In the genomic region with DNA sequence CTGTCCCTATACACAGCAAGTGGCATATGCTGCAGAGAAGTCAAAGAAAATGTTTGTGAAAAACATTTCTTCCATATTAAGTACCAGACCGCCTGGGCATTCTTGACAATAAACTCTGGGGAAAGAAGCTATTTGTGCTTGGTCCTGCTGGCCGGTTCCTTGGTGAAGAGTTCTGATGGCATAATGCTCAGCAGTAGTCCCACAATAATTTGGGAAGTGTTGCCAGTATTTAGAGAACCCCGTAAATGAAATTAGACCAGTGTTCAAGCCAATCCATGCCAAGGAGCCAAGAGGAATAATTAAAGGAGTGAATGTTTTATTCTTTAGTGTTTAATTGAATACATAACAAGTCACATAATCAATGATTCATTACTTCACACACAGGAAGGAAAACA, we compare ENCODE assay signal across 10 cellular contexts. TPM values are rescaled to one million over a fixed set of nuclear protein-coding genes. Genes with fewer than 3 reads are reported as not detected.
DNase-seq lines count a peak whose midpoint lies in the region; ATAC-seq and TF ChIP-seq lines count a peak whose summit lies in the region.
"Had no signal": no experiment of that assay in that cellular context is flagged by ENCODE, and none has a peak within 500 bp of the region (broad histone marks: within the 10 kb centered on the region; RNA-seq: fewer than 3 reads in every experiment).

No MANE protein-coding gene starts in this region.

- intact Hi-C loops in activated T-helper 1 cell treated with anti-CD3 and anti-CD28 coated beads, Interleukin-12 subunit alpha, Interleukin-12 subunit beta, Interleukin-2, Interleukin-4 antibody, amounts not matched to agents 30 ng/mL and 10 ng/mL and 1 ng/mL, durations not matched to agents 14 hours and 24 hours and 36 hours (cut with micrococcal nuclease), result loop anchor here (10.0 kb wide), 3 partner anchors 435 to 1345 kb away; partner anchors contain the start of gene COMMD6

- H3K4me1 Mint-ChIP-seq in chondrocyte (ENCODE audit: low read depth), result peaks cover 35% of the 10 kb centered on the region
- peaks cover 23% of the 10 kb centered on the region for H3K4me1 Mint-ChIP-seq in activated T-helper 1 cell treated with anti-CD3 and anti-CD28 coated beads, Interleukin-12 subunit alpha, Interleukin-12 subunit beta, Interleukin-2, Interleukin-4 antibody, amounts not matched to agents 30 ng/mL and 10 ng/mL and 1 ng/mL, durations not matched to agents 14 hours and 24 hours and 36 hours (ENCODE audit: low read depth)
- H3K4me1 Mint-ChIP-seq: endodermal cell had no signal

- H3K36me3 ChIP-seq in smooth muscle cell (ENCODE audit: low read depth), result no peaks in the 10 kb centered on the region

- DNase-seq in chondrocyte (ENCODE audit: low spot score), result no peak
- no peak for DNase-seq in smooth muscle cell (lab: John Stamatoyannopoulos, UW; ENCODE audit: unreplicated experiment)
- no peak for DNase-seq in activated CD8-positive, alpha-beta memory T cell treated with anti-CD3 and anti-CD28 coated beads, Interleukin-2, amount 50 U/mL, for 4 hours
- DNase-seq in NCI-H226, result no peak
- no peak for DNase-seq in NCI-H1436 treated with DMSO at 0.1 percent for 48 hours (lab: John Stamatoyannopoulos, UW)
- no peak for DNase-seq in activated T-helper 1 cell treated with anti-CD3 and anti-CD28 coated beads, Interleukin-12 subunit alpha, Interleukin-12 subunit beta, Interleukin-2, Interleukin-4 antibody, amounts not matched to agents 30 ng/mL and 10 ng/mL and 1 ng/mL, durations not matched to agents 14 hours and 24 hours and 36 hours (ENCODE audit: low spot score)
- DNase-seq: endodermal cell had no signal

- peak overlapping the region; percentile 87 for H3K4me2 ChIP-seq in smooth muscle cell

- H3K9me3 ChIP-seq in smooth muscle cell (replicated peaks; ENCODE audit: low read depth), result no peaks in the 10 kb centered on the region

- H3K4me1 ChIP-seq in smooth muscle cell (ENCODE audit: low read depth), result peaks cover 5% of the 10 kb centered on the region

- H3K27ac Mint-ChIP-seq in chondrocyte (ENCODE audit: unreplicated experiment), result peak overlapping the region; percentile 22
- no peak overlapping the region for H3K27ac Mint-ChIP-seq in activated T-helper 1 cell treated with anti-CD3 and anti-CD28 coated beads, Interleukin-12 subunit alpha, Interleukin-12 subunit beta, Interleukin-2, Interleukin-4 antibody, amounts not matched to agents 30 ng/mL and 10 ng/mL and 1 ng/mL, durations not matched to agents 14 hours and 24 hours and 36 hours
- H3K27ac Mint-ChIP-seq: endodermal cell had no signal

- no peaks in the 10 kb centered on the region for H3K27me3 ChIP-seq in smooth muscle cell (ENCODE audit: low read depth)

- H2AFZ ChIP-seq in smooth muscle cell (ENCODE audit: low read depth), result no peak overlapping the region

- ATAC-seq in GM19438 (IDR thresholded peaks at IDR 0.05; ENCODE audit: low read depth, unreplicated experiment) (peak; percentile 18), HG03460 (IDR thresholded peaks at IDR 0.05; ENCODE audit: unreplicated experiment) (peak; percentile 23)

- H3K9me3 Mint-ChIP-seq in chondrocyte (ENCODE audit: low read depth), result no peaks in the 10 kb centered on the region
- H3K9me3 Mint-ChIP-seq in activated T-helper 1 cell treated with anti-CD3 and anti-CD28 coated beads, Interleukin-12 subunit alpha, Interleukin-12 subunit beta, Interleukin-2, Interleukin-4 antibody, amounts not matched to agents 30 ng/mL and 10 ng/mL and 1 ng/mL, durations not matched to agents 14 hours and 24 hours and 36 hours, result no peaks in the 10 kb centered on the region
- H3K9me3 Mint-ChIP-seq: endodermal cell had no signal

- WGBS in smooth muscle cell (ENCODE audit: low lambda C conversion rate), result 61% methylated on average over 3 of the region's 3 CpGs

- H3K27ac ChIP-seq in smooth muscle cell (ENCODE audit: low read depth), result peak overlapping the region; percentile 78

- H3K4me3 ChIP-seq in smooth muscle cell, result no peak overlapping the region

- no peaks in the 10 kb centered on the region for H3K27me3 Mint-ChIP-seq in chondrocyte (ENCODE audit: low read depth)
- H3K27me3 Mint-ChIP-seq in activated T-helper 1 cell treated with anti-CD3 and anti-CD28 coated beads, Interleukin-12 subunit alpha, Interleukin-12 subunit beta, Interleukin-2, Interleukin-4 antibody, amounts not matched to agents 30 ng/mL and 10 ng/mL and 1 ng/mL, durations not matched to agents 14 hours and 24 hours and 36 hours (ENCODE audit: insufficient read depth), result no peaks in the 10 kb centered on the region

- no peak overlapping the region for H3K9ac ChIP-seq in smooth muscle cell (ENCODE audit: low read depth)

- peaks cover 37% of the 10 kb centered on the region for H3K79me2 ChIP-seq in smooth muscle cell (ENCODE audit: low read depth)

- no peak overlapping the region for H3K4me3 Mint-ChIP-seq in chondrocyte (ENCODE audit: unreplicated experiment)
- no peak overlapping the region for H3K4me3 Mint-ChIP-seq in activated T-helper 1 cell treated with anti-CD3 and anti-CD28 coated beads, Interleukin-12 subunit alpha, Interleukin-12 subunit beta, Interleukin-2, Interleukin-4 antibody, amounts not matched to agents 30 ng/mL and 10 ng/mL and 1 ng/mL, durations not matched to agents 14 hours and 24 hours and 36 hours
- H3K4me3 Mint-ChIP-seq: endodermal cell, neural crest cell had no signal

- peaks cover 37% of the 10 kb centered on the region for H4K20me1 ChIP-seq in smooth muscle cell (ENCODE audit: low read depth)

- peaks cover 21% of the 10 kb centered on the region for H3F3A ChIP-seq in smooth muscle cell (ENCODE audit: low read depth)

- H3K36me3 Mint-ChIP-seq in chondrocyte (ENCODE audit: low read depth), result peaks cover 3% of the 10 kb centered on the region
- no peaks in the 10 kb centered on the region for H3K36me3 Mint-ChIP-seq in activated T-helper 1 cell treated with anti-CD3 and anti-CD28 coated beads, Interleukin-12 subunit alpha, Interleukin-12 subunit beta, Interleukin-2, Interleukin-4 antibody, amounts not matched to agents 30 ng/mL and 10 ng/mL and 1 ng/mL, durations not matched to agents 14 hours and 24 hours and 36 hours (ENCODE audit: low read depth)

- no peak for TF ChIP-seq CTCF in chondrocyte (IDR thresholded peaks at IDR 0.05)
- TF ChIP-seq CTCF in smooth muscle cell (IDR thresholded peaks at IDR 0.05; ENCODE audit: borderline replicate concordance, insufficient read depth, poor library complexity, severe bottlenecking), result no peak

RNA-seq across cellular contexts. Expression of gene KCTD12, which starts 6.3 kb away (rescaled TPM):
- total RNA-seq in chondrocyte (33.8 to 49.6 TPM (median 34.1 TPM) in 3 replicates), smooth muscle cell (311 and 363 TPM in 2 replicates)
- polyA plus RNA-seq in smooth muscle cell, result 42.5 and 48.5 TPM in 2 replicates
- total RNA-seq in activated T-helper 1 cell treated with anti-CD3 and anti-CD28 coated beads, Interleukin-12 subunit alpha, Interleukin-12 subunit beta, Interleukin-2, Interleukin-4 antibody, amounts not matched to agents 30 ng/mL and 10 ng/mL and 1 ng/mL, durations not matched to agents 14 hours and 24 hours and 36 hours, result 10.4 and 10.7 TPM in 2 replicates
